In the genomic region with DNA sequence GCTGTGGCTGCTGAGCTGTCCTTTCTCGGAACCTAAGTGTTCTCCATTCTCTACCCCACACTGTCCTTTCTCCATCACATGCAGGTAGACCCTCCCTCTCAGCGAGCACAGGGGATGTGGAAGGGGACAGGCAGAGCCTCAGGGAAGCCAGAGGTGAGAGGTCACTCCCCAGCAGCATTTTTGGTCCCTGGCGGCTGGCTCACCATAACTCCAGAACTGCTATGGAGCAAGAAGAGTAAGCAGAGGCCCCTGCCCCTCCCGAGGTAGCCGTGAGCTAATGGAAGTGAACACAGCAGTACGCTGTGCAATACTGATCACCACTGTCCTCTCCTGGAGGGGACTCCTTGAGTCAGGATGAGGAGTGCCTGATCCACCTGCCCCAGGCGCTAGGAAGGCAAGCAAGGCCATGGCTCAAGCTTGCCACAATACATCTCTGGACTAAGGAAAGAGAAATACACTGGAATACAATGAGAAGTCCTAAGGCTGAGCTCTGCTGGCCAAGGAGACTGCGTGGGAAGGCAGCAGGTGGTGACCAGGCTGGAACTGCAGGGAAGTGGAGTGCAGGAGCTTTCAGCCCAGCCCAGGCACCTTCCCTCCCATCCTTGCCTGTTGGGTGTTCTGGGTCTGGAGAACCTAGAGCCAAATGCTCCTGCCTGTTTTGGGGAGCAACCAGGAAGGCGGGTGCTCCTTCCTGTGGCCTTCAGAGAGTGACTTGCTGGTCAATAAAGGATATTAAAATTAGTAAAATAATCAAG, we compare ENCODE assay signal across 10 cellular contexts.
DNase-seq lines count a peak whose midpoint lies in the region; ATAC-seq, FAIRE-seq and TF ChIP-seq lines count a peak whose summit lies in the region.
"Had no signal": no experiment of that assay in that cellular context is flagged by ENCODE, and none has a peak within 500 bp of the region (broad histone marks: within the 10 kb centered on the region; RNA-seq: fewer than 3 reads in every experiment).

No MANE protein-coding gene starts in this region.

- no peak for FAIRE-seq in H1 (lab: Jason Lieb, UNC)

- H3K79me2 ChIP-seq in H1 (ENCODE audit: control insufficient read depth in 1 of 2, insufficient read depth in 2 of 2, low read length in 2 of 2) (no peaks in the 10 kb centered on the region), mesendoderm (ENCODE audit: control insufficient read depth, insufficient read depth, low read length) (no peaks in the 10 kb centered on the region)

- H3K4me3 ChIP-seq in NT2/D1 (ENCODE audit: insufficient read length, low read depth), result no peak overlapping the region
- H3K4me3 ChIP-seq in H1 (ENCODE audit: extremely low read depth in 1 of 4, insufficient read depth in 2 of 4, low read depth in 3 of 4, low read length in 4 of 4), result no peak overlapping the region
- no peak overlapping the region for H3K4me3 ChIP-seq in mesendoderm (ENCODE audit: low read length)
- H3K4me3 ChIP-seq in stomach, result no peak overlapping the region
- H3K4me3 ChIP-seq in mucosa of descending colon, result no peak overlapping the region

- no peak overlapping the region for H3K27ac Mint-ChIP-seq in activated CD8-positive, alpha-beta memory T cell treated with anti-CD3 and anti-CD28 coated beads, Interleukin-2, amount 10 ng/mL, durations not matched to agents 7 days and 5 days
- H3K27ac Mint-ChIP-seq: activated CD8-positive, alpha-beta T cell treated with anti-CD3 and anti-CD28 coated beads for 36 hours had no signal

- H3K18ac ChIP-seq in H1 (ENCODE audit: extremely low read depth, low read length) (peak overlapping the region; percentile 68), mesendoderm (ENCODE audit: low read length) (peak overlapping the region; percentile 1)

- no peak overlapping the region for H4K5ac ChIP-seq in H1 (ENCODE audit: insufficient read length, low read depth, low read length)
- H4K5ac ChIP-seq in mesendoderm (ENCODE audit: low read length), result no peak overlapping the region

- H2BK12ac ChIP-seq in H1 (ENCODE audit: low read depth, low read length), result peak overlapping the region; percentile 89

- H3K4me3 Mint-ChIP-seq in activated CD8-positive, alpha-beta memory T cell treated with anti-CD3 and anti-CD28 coated beads, Interleukin-2, amount 10 ng/mL, durations not matched to agents 7 days and 5 days, result no peak overlapping the region
- H3K4me3 Mint-ChIP-seq: activated CD8-positive, alpha-beta T cell treated with anti-CD3 and anti-CD28 coated beads for 36 hours had no signal

- H3K14ac ChIP-seq in H1 (ENCODE audit: insufficient read length), result no peak overlapping the region

- no peak for ATAC-seq in activated CD8-positive, alpha-beta memory T cell treated with anti-CD3 and anti-CD28 coated beads, Interleukin-2, amount 10 ng/mL, durations not matched to agents 7 days and 5 days
- no peak for ATAC-seq in mucosa of descending colon

- POLR2A ChIA-PET in H1 (lab: Charles Lee; ENCODE audit: partially characterized antibody), result interaction anchor here (1.1 kb wide), 2 partner anchors 9 to 41 kb away, joined by 3 read pairs; no protein-coding TSS in a partner anchor

- H3K36me3 Mint-ChIP-seq in activated CD8-positive, alpha-beta memory T cell treated with anti-CD3 and anti-CD28 coated beads, Interleukin-2, amount 10 ng/mL, durations not matched to agents 7 days and 5 days, result no peaks in the 10 kb centered on the region

- peaks cover 29% of the 10 kb centered on the region for H3K27me3 Mint-ChIP-seq in activated CD8-positive, alpha-beta memory T cell treated with anti-CD3 and anti-CD28 coated beads, Interleukin-2, amount 10 ng/mL, durations not matched to agents 7 days and 5 days

- H2AFZ ChIP-seq in H1 (ENCODE audit: low read length), result peak overlapping the region; percentile 65

- peak overlapping the region; percentile 8 for H4K91ac ChIP-seq in H1 (replicated peaks; ENCODE audit: insufficient read length, low read length)

- no peaks in the 10 kb centered on the region for H3K9me3 Mint-ChIP-seq in activated CD8-positive, alpha-beta memory T cell treated with anti-CD3 and anti-CD28 coated beads, Interleukin-2, amount 10 ng/mL, durations not matched to agents 7 days and 5 days (ENCODE audit: low read depth)
- H3K9me3 Mint-ChIP-seq: activated CD8-positive, alpha-beta T cell treated with anti-CD3 and anti-CD28 coated beads for 36 hours had no signal

- H3K23me2 ChIP-seq in H1 (ENCODE audit: low read depth, low read length), result no peaks in the 10 kb centered on the region

- H4K8ac ChIP-seq in H1 (ENCODE audit: extremely low read depth, insufficient read depth, low read length), result no peak overlapping the region; the same call in 1 of the 2 replicates
- H4K8ac ChIP-seq in mesendoderm (ENCODE audit: low read depth, low read length), result no peak overlapping the region

- TF ChIP-seq RAD21 in H1 (IDR thresholded peaks at IDR 0.05 in 1 of 2, conservative IDR thresholded peaks at IDR 0.05 in 1 of 2; ENCODE audit: low read depth in 2 of 2, low read length in 2 of 2), result no peak

- no peak overlapping the region for H3K23ac ChIP-seq in H1 (ENCODE audit: insufficient read length)
- H3K23ac ChIP-seq in mesendoderm (ENCODE audit: low read length), result no peak overlapping the region

- H3K9ac ChIP-seq in NT2/D1 (ENCODE audit: insufficient read length, low read depth) (peak overlapping the region; percentile 14), H1 (replicated peaks in 1 of 4; ENCODE audit: extremely low read depth in 1 of 4, low read depth in 3 of 4, low read length in 3 of 4) (no peak overlapping the region), mesendoderm (ENCODE audit: low read length) (peak overlapping the region; percentile 10)

- peaks cover 3% of the 10 kb centered on the region for H3K4me1 Mint-ChIP-seq in activated CD8-positive, alpha-beta memory T cell treated with anti-CD3 and anti-CD28 coated beads, Interleukin-2, amount 10 ng/mL, durations not matched to agents 7 days and 5 days

- H3K27ac ChIP-seq in H1 (ENCODE audit: low read depth, low read length), result no peak overlapping the region
- H3K27ac ChIP-seq in mesendoderm (ENCODE audit: low read depth, low read length), result no peak overlapping the region
- peak overlapping the region in 4 of 5 donors; percentile 1 to 73 (median 52) for H3K27ac ChIP-seq in stomach

- intact Hi-C loops in stomach (cut with DNase I; ENCODE audit: low total_unique reads), result no loop called here
- intact Hi-C loops in mucosa of descending colon (cut with DNase I, micrococcal nuclease), result loop anchor here in 1 of 2 donors (5.0 kb wide), 1 partner anchor 260 kb away; no protein-coding TSS in a partner anchor

- H3K36me3 ChIP-seq in NT2/D1 (ENCODE audit: insufficient read depth, insufficient read length, low read length) (no peaks in the 10 kb centered on the region), H1 (ENCODE audit: control insufficient read depth in 2 of 4, insufficient read depth in 4 of 4, low read length in 3 of 4) (no peaks in the 10 kb centered on the region), mesendoderm (ENCODE audit: control insufficient read depth, insufficient read depth, low read length) (no peaks in the 10 kb centered on the region), stomach (no peaks in the 10 kb centered on the region), mucosa of descending colon (ENCODE audit: low read depth) (no peaks in the 10 kb centered on the region)
- H3K36me3 ChIP-seq: neutrophil had no signal

- 88% methylated on average over 9 of the region's 9 CpGs; no CpG with 5 or more reads in 1 of the 2 experiments for WGBS in H1 (ENCODE audit: extremely low coverage in 1 of 2, insufficient coverage in 1 of 2, insufficient read length in 1 of 2, insufficient replicate concordance in 2 of 2, low coverage in 1 of 2, low lambda C conversion rate in 2 of 2, missing lambda C conversion rate in 1 of 2), 2 experiments
- no CpG with 5 or more reads among the region's 9 CpGs for WGBS in mesendoderm (ENCODE audit: extremely low coverage, insufficient coverage, low lambda C conversion rate)
- 68 to 80% (median 75%) methylated on average over 8 to 9 of the region's 9 CpGs for WGBS in stomach, 5 donors

- peaks cover 26% of the 10 kb centered on the region for H3K4me1 ChIP-seq in NT2/D1 (ENCODE audit: insufficient read depth, insufficient read length)
- peaks cover 14 to 23% (median 18%) of the 10 kb centered on the region in 4 experiments for H3K4me1 ChIP-seq in H1 (replicated peaks in 1 of 4; ENCODE audit: control insufficient read depth in 3 of 4, insufficient read depth in 4 of 4, low read length in 3 of 4)
- H3K4me1 ChIP-seq in mesendoderm (ENCODE audit: control insufficient read depth, low read depth, low read length), result peaks cover 19% of the 10 kb centered on the region
- H3K4me1 ChIP-seq in stomach, result peaks cover 0 to 43% (median 22%) of the 10 kb centered on the region in 4 donors
- no peaks in the 10 kb centered on the region for H3K4me1 ChIP-seq in mucosa of descending colon (ENCODE audit: low read depth)

- DNase-seq in NT2/D1 (ENCODE audit: low read depth, low spot score) (no peak), H1 (ENCODE audit: low read depth in 1 of 2, low spot score in 2 of 2) (no peak), mesendoderm (no peak), stomach (no peak), mucosa of gallbladder (ENCODE audit: low spot score) (no peak), mucosa of descending colon (no peak)
- no peak for DNase-seq in activated CD8-positive, alpha-beta memory T cell treated with anti-CD3 and anti-CD28 coated beads, Interleukin-2, amount 10 ng/mL, durations not matched to agents 7 days and 5 days
- no peak for DNase-seq in activated CD4-positive, alpha-beta T cell treated with anti-CD3 and anti-CD28 coated beads, Interleukin-2, amount 50 U/mL, for 4 hours

- H3K9me3 ChIP-seq in NT2/D1 (ENCODE audit: insufficient read depth, low read length), result no peaks in the 10 kb centered on the region
- no peaks in the 10 kb centered on the region for H3K9me3 ChIP-seq in H1 (ENCODE audit: insufficient read depth in 2 of 2, low read depth in 1 of 2, low read length in 1 of 2)
- no peaks in the 10 kb centered on the region for H3K9me3 ChIP-seq in stomach
- no peaks in the 10 kb centered on the region for H3K9me3 ChIP-seq in mucosa of descending colon
- H3K9me3 ChIP-seq: neutrophil had no signal

- H3K4me2 ChIP-seq in H1 (ENCODE audit: insufficient read depth in 1 of 2, low read depth in 2 of 2, low read length in 2 of 2) (no peak overlapping the region), mesendoderm (ENCODE audit: low read length) (no peak overlapping the region)

- H2BK5ac ChIP-seq in H1 (ENCODE audit: low read depth, low read length), result peak overlapping the region; percentile 92
- H2BK5ac ChIP-seq in mesendoderm (ENCODE audit: low read length), result no peak overlapping the region

- no peaks in the 10 kb centered on the region for H3K79me1 ChIP-seq in H1 (ENCODE audit: low read depth, low read length)
- H3K79me1 ChIP-seq in mesendoderm (ENCODE audit: low read length), result no peaks in the 10 kb centered on the region

- no peak for TF ChIP-seq POLR2A in H1 (IDR thresholded peaks at IDR 0.05; ENCODE audit: control extremely low read depth in 1 of 2, low read depth in 2 of 2, low read length in 2 of 2)
- no peak for TF ChIP-seq POLR2A in stomach (IDR thresholded peaks at IDR 0.05)

- H2BK15ac ChIP-seq in H1 (ENCODE audit: low read length) (peak overlapping the region; percentile 89; the same call in 1 of the 2 replicates), mesendoderm (replicated peaks; ENCODE audit: low read depth) (no peak overlapping the region)

- no peak overlapping the region for H3K56ac ChIP-seq in H1 (replicated peaks; ENCODE audit: insufficient read length, low read depth, low read length)
- H3K56ac ChIP-seq in mesendoderm (ENCODE audit: low read length), result peak overlapping the region; percentile 73

- CTCF ChIA-PET in H1 (lab: Charles Lee; ENCODE audit: partially characterized antibody), result interaction anchor here (0.7 to 6.8 kb wide), 48 partner anchors 9 to 403 kb away, joined by 3 to 84 read pairs (median 4); no protein-coding TSS in a partner anchor
- CTCF ChIA-PET in activated CD8-positive, alpha-beta memory T cell treated with anti-CD3 and anti-CD28 coated beads, Interleukin-2, amount 10 ng/mL, durations not matched to agents 7 days and 5 days (lab: Charles Lee), result interaction anchor here (1.0 to 1.6 kb wide), 4 partner anchors 12 to 188 kb away, joined by 3 to 4 read pairs (median 3); no protein-coding TSS in a partner anchor

- no peak for TF ChIP-seq CTCF in H1 (IDR thresholded peaks at IDR 0.05; ENCODE audit: control extremely low read depth in 1 of 3, insufficient read depth in 1 of 3, low read depth in 1 of 3, low read length in 3 of 3)
- TF ChIP-seq CTCF in stomach (IDR thresholded peaks at IDR 0.05), result no peak
- no peak for TF ChIP-seq CTCF in mucosa of descending colon (IDR thresholded peaks at IDR 0.05)

- no peaks in the 10 kb centered on the region for H3K27me3 ChIP-seq in NT2/D1 (ENCODE audit: insufficient read depth, insufficient read length)
- no peaks in the 10 kb centered on the region for H3K27me3 ChIP-seq in H1 (replicated peaks in 1 of 4; ENCODE audit: control insufficient read depth in 3 of 4, extremely low read depth in 1 of 4, insufficient read depth in 3 of 4, low read length in 3 of 4)
- H3K27me3 ChIP-seq in mesendoderm (ENCODE audit: insufficient read depth, low read length, poor library complexity), result no peaks in the 10 kb centered on the region
- H3K27me3 ChIP-seq in stomach, result no peaks in the 10 kb centered on the region
- H3K27me3 ChIP-seq: neutrophil had no signal

- H2AK5ac ChIP-seq in H1 (ENCODE audit: low read depth, low read length) (0 out of 2 replicates have a peak overlapping the region, but pooled peaks have one; percentile 41), mesendoderm (ENCODE audit: low read length) (peak overlapping the region; percentile 38)

- no peak overlapping the region for H2BK120ac ChIP-seq in H1 (replicated peaks; ENCODE audit: low read depth, low read length)
- H2BK120ac ChIP-seq in mesendoderm (ENCODE audit: low read depth, low read length), result no peak overlapping the region

- H4K20me1 ChIP-seq in H1 (replicated peaks in 1 of 2; ENCODE audit: control insufficient read depth in 1 of 2, insufficient read depth in 2 of 2, low read length in 2 of 2), result no peaks in the 10 kb centered on the region

- H3K4ac ChIP-seq in H1 (replicated peaks; ENCODE audit: insufficient read length, low read depth, low read length), result peak overlapping the region; percentile 11
- no peak overlapping the region for H3K4ac ChIP-seq in mesendoderm (ENCODE audit: low read depth, low read length)

- no peak for TF ChIP-seq EP300 in H1 (IDR thresholded peaks at IDR 0.05; ENCODE audit: borderline replicate concordance in 1 of 2, low read depth in 2 of 2, low read length in 2 of 2)
- TF ChIP-seq EP300 in stomach (IDR thresholded peaks at IDR 0.05), result no peak

- peak overlapping the region; percentile 75; the same call in 1 of the 2 replicates for H2BK20ac ChIP-seq in H1 (ENCODE audit: low read length)

Comparison
In these comparisons a context has a peak if more than half of its experiments do, and no peak if none do; other contexts are left out.
1. H3K9ac ChIP-seq: peak in NT2/D1 (single experiment) and mesendoderm (single experiment); none in H1 (0 of 4).
2. H3K27ac ChIP-seq: peak in stomach (4 of 5); none in H1 (single experiment) and mesendoderm (single experiment).